26 cellular contexts compared by ENCODE assay signal in genomic region chr14:57943038-57943437, GRCh38.
"Had no signal": no experiment of that assay in that cellular context is flagged by ENCODE, and none has a peak within 500 bp of the region (broad histone marks: within the 10 kb centered on the region; RNA-seq: fewer than 3 reads in every experiment).

No MANE protein-coding gene starts in this region.

- ATAC-seq: effector memory CD8-positive, alpha-beta T cell; esophagus mucosa; gastrocnemius medialis; left lobe of liver; mucosa of descending colon; naive thymus-derived CD4-positive, alpha-beta T cell; right lobe of liver; stimulated activated naive B cell treated with anti-CD40 and anti-IgM and Interleukin-4, amounts not matched to agents 10 μg/mL and 1 μg/mL and 100 μg/mL, for 72 hours; stimulated activated naive CD8-positive, alpha-beta T cell treated with anti-CD3 and anti-CD28 coated beads, Interleukin-15, amount 100 ng/mL, for 72 hours; upper lobe of right lung had no signal

- H3K9me3 Mint-ChIP-seq: effector memory CD8-positive, alpha-beta T cell; stimulated activated naive B cell treated with anti-CD40 and anti-IgM and Interleukin-4, amounts not matched to agents 10 μg/mL and 1 μg/mL and 100 μg/mL, for 72 hours had no signal

- H3K9me3 ChIP-seq: gastrocnemius medialis, mucosa of descending colon, neutrophil, right lobe of liver, suprapubic skin, transverse colon, upper lobe of right lung, uterus had no signal

- H3K4me3 ChIP-seq: coronary artery, gastrocnemius medialis, mucosa of descending colon, right lobe of liver, suprapubic skin, transverse colon, upper lobe of right lung, uterus had no signal

- H3K27me3 Mint-ChIP-seq: stimulated activated naive B cell treated with anti-CD40 and anti-IgM and Interleukin-4, amounts not matched to agents 10 μg/mL and 1 μg/mL and 100 μg/mL, for 72 hours had no signal

- H3K27me3 ChIP-seq: gastrocnemius medialis, neutrophil, right lobe of liver, suprapubic skin, transverse colon, upper lobe of right lung, uterus had no signal

- H3K27ac Mint-ChIP-seq: effector memory CD8-positive, alpha-beta T cell; mesothelial cell of epicardium; naive thymus-derived CD4-positive, alpha-beta T cell; progenitor cell of endocrine pancreas; stimulated activated naive B cell treated with anti-CD40 and anti-IgM and Interleukin-4, amounts not matched to agents 10 μg/mL and 1 μg/mL and 100 μg/mL, for 72 hours; stimulated activated naive CD8-positive, alpha-beta T cell treated with anti-CD3 and anti-CD28 coated beads, Interleukin-15, amount 100 ng/mL, for 72 hours had no signal

- H3K4me1 Mint-ChIP-seq: mesothelial cell of epicardium; naive thymus-derived CD4-positive, alpha-beta T cell; stimulated activated naive B cell treated with anti-CD40 and anti-IgM and Interleukin-4, amounts not matched to agents 10 μg/mL and 1 μg/mL and 100 μg/mL, for 72 hours; stimulated activated naive CD8-positive, alpha-beta T cell treated with anti-CD3 and anti-CD28 coated beads, Interleukin-15, amount 100 ng/mL, for 72 hours had no signal

- H3K79me2 ChIP-seq: parathyroid adenoma had no signal

- H3K4me3 Mint-ChIP-seq: effector memory CD8-positive, alpha-beta T cell; mesothelial cell of epicardium; naive thymus-derived CD4-positive, alpha-beta T cell; stimulated activated naive B cell treated with anti-CD40 and anti-IgM and Interleukin-4, amounts not matched to agents 10 μg/mL and 1 μg/mL and 100 μg/mL, for 72 hours; stimulated activated naive CD8-positive, alpha-beta T cell treated with anti-CD3 and anti-CD28 coated beads, Interleukin-15, amount 100 ng/mL, for 72 hours had no signal

- H3K4me1 ChIP-seq: gastrocnemius medialis, parathyroid adenoma, right lobe of liver, suprapubic skin, transverse colon, upper lobe of right lung, uterus had no signal

- H3K9ac ChIP-seq: parathyroid adenoma had no signal

- H3K36me3 ChIP-seq: gastrocnemius medialis, neutrophil, right lobe of liver, suprapubic skin, transverse colon, upper lobe of right lung, uterus had no signal

- H2AFZ ChIP-seq: parathyroid adenoma had no signal

- DNase-seq: dermis blood vessel endothelial cell; effector memory CD8-positive, alpha-beta T cell; foreskin fibroblast; gastrocnemius medialis; head of caudate nucleus; mesenchymal stem cell; mucosa of descending colon; naive thymus-derived CD4-positive, alpha-beta T cell; right lobe of liver; small intestine; stimulated activated CD4-positive, alpha-beta T cell treated with anti-CD3 and anti-CD28 coated beads, Interleukin-15, amount 100 ng/mL, for 24 hours; stimulated activated CD4-positive, alpha-beta T cell treated with anti-CD3 and anti-CD28 coated beads, Interleukin-2, amount 100 ng/mL, for 48 hours; stimulated activated naive B cell treated with anti-CD40 and anti-IgM and Interleukin-4, amounts not matched to agents 10 μg/mL and 1 μg/mL and 100 μg/mL, for 72 hours; stimulated activated naive CD8-positive, alpha-beta T cell treated with anti-CD3 and anti-CD28 coated beads, Interleukin-15, amount 100 ng/mL, for 72 hours; transverse colon; upper lobe of right lung; uterus had no signal

- H3K36me3 Mint-ChIP-seq: mesothelial cell of epicardium; stimulated activated naive B cell treated with anti-CD40 and anti-IgM and Interleukin-4, amounts not matched to agents 10 μg/mL and 1 μg/mL and 100 μg/mL, for 72 hours had no signal

- H3K27ac ChIP-seq: coronary artery, epithelial cell of prostate, gastrocnemius medialis, neutrophil, parathyroid adenoma, right lobe of liver, suprapubic skin, transverse colon, upper lobe of right lung, uterus had no signal
